8 cellular contexts compared by ENCODE assay signal in genomic region chr16:3135120-3135715, GRCh38. TPM values are rescaled to one million over a fixed set of nuclear protein-coding genes. Genes with fewer than 3 reads are reported as not detected.
A peak's percentile ranks its signal among the peaks of the same experiment; 100 is the strongest.
DNase-seq lines count a peak whose midpoint lies in the region; ATAC-seq, FAIRE-seq and TF ChIP-seq lines count a peak whose summit lies in the region.

No MANE protein-coding gene starts in this region.

- peaks cover 11% of the 10 kb centered on the region for H3K4me1 Mint-ChIP-seq in memory B cell

- H3K9me1 ChIP-seq in K562 (ENCODE audit: control insufficient read depth, insufficient read depth, low read length) = no peaks in the 10 kb centered on the region

- TF ChIP-seq RAD21 in K562 (CRISPR knock-in tag; conservative IDR thresholded peaks at IDR 0.05 in 1 of 2, IDR thresholded peaks at IDR 0.05 in 1 of 2) = no peak

- H3K27me3 ChIP-seq in K562 (ENCODE audit: control insufficient read depth in 2 of 2, insufficient read depth in 2 of 2, low read length in 2 of 2) = no peaks in the 10 kb centered on the region

- TF ChIP-seq CTCF in GM12875 (IDR thresholded peaks at IDR 0.05; ENCODE audit: borderline replicate concordance, insufficient read depth, low read depth, low read length) (no peak), K562 (IDR thresholded peaks at IDR 0.05 in 2 of 3, conservative IDR thresholded peaks at IDR 0.05 in 1 of 3; ENCODE audit: insufficient read depth in 2 of 3, low read depth in 1 of 3, low read length in 3 of 3) (no peak), GM20000 (IDR thresholded peaks at IDR 0.05; ENCODE audit: extremely low read depth, missing control alignments) (no peak)

- under 1% methylated on average over 35 of the region's 44 CpGs for WGBS in K562 (ENCODE audit: insufficient coverage, low coverage, missing lambda C conversion rate)
- under 1% methylated on average over 44 of the region's 44 CpGs for WGBS in urinary bladder

- H3K9me3 Mint-ChIP-seq in memory B cell = no peaks in the 10 kb centered on the region

- in situ Hi-C loops in K562 (cut with MboI) = no loop called here

- DNase-seq in K562 (ENCODE audit: extremely low read depth in 1 of 4, low spot score in 3 of 4) = no peak
- DNase-seq in memory B cell (ENCODE audit: low spot score in 2 of 2) = no peak
- no peak for DNase-seq in GM20000 (ENCODE audit: low spot score)
- no peak for DNase-seq in NOMO-1 treated with dmso at 0.1 percent for 144 hours (lab: John Stamatoyannopoulos, UW; ENCODE audit: unreplicated experiment)

- H3K9me3 ChIP-seq in K562 (replicated peaks; ENCODE audit: control insufficient read depth, insufficient read depth, low read depth, low read length) = no peaks in the 10 kb centered on the region

- peak; percentile 69 for FAIRE-seq in K562 (lab: Jason Lieb, UNC)

- ATAC-seq in HG03378 (IDR thresholded peaks at IDR 0.05; ENCODE audit: unreplicated experiment) = peak; percentile 25
- no peak; the same call in 2 of the 3 replicates for ATAC-seq in K562
- ATAC-seq in memory B cell (ENCODE audit: low read depth) = no peak
- no peak for ATAC-seq in GM19455 (IDR thresholded peaks at IDR 0.05; ENCODE audit: unreplicated experiment)

- peaks cover 6% of the 10 kb centered on the region for H3K36me3 Mint-ChIP-seq in memory B cell

- H3K27me3 Mint-ChIP-seq in memory B cell = no peaks in the 10 kb centered on the region

- H3K27ac ChIP-seq in K562 (ENCODE audit: extremely low read depth, low read depth, low read length) = peak overlapping the region; percentile 80
- peak overlapping the region; percentile 69 for H3K27ac ChIP-seq in urinary bladder (ENCODE audit: low read depth)

- BruUV-seq in K562 (replicated peaks; lab: Mats Ljungman, UMichigan) = TSS peak; percentile 81

- intact Hi-C loops in K562 (cut with micrococcal nuclease) = loop anchor here (2.0 kb wide), 1 partner anchor 16 kb away; no protein-coding TSS in a partner anchor

- no peak for TF ChIP-seq EP300 in K562 (IDR thresholded peaks at IDR 0.05; ENCODE audit: low read length)

- peak overlapping the region; percentile 99 for H3K4me3 Mint-ChIP-seq in memory B cell

- peak overlapping the region; percentile 92 to 98 for H3K9ac ChIP-seq in K562 (ENCODE audit: insufficient read depth in 1 of 2, low read depth in 2 of 2, low read length in 2 of 2)

- 0 out of 2 replicates have a peak, but pooled peaks have one; percentile 47 for TF ChIP-seq POLR2A in K562 (conservative IDR thresholded peaks at IDR 0.05)

- peak overlapping the region; percentile 95 for H2AFZ ChIP-seq in K562 (ENCODE audit: low read depth, low read length)

- peak overlapping the region; percentile 91 for H3K4me3 ChIP-seq in GM12875 (ENCODE audit: low read depth, low read length)
- peak overlapping the region; percentile 93 for H3K4me3 ChIP-seq in K562
- H3K4me3 ChIP-seq in urinary bladder (ENCODE audit: low read depth, low read length) = peak overlapping the region; percentile 84

- peak overlapping the region; percentile 81 for H3K4me2 ChIP-seq in K562 (ENCODE audit: insufficient read depth, low read length)

- CTCF ChIA-PET in K562 (lab: Yijun Ruan, JAX; ENCODE audit: low intra/inter-chr PET ratio) = no interaction called here

- H4K20me1 ChIP-seq in K562 (replicated peaks; ENCODE audit: control insufficient read depth, insufficient read depth, low read length) = no peaks in the 10 kb centered on the region

- POLR2A ChIA-PET in K562 (lab: Yijun Ruan, JAX) = interaction anchor here (0.6 to 4.8 kb wide), 16 partner anchors 9 to 1851 kb away, joined by 3 to 32 read pairs (median 4); partner anchors contain the start of genes HCFC1R1 and THOC6

- peaks cover 33% of the 10 kb centered on the region for H3K79me2 ChIP-seq in K562 (ENCODE audit: control insufficient read depth, insufficient read depth, low read length)

- H3K27ac Mint-ChIP-seq in memory B cell = peak overlapping the region; percentile 93

- H3K36me3 ChIP-seq in K562 (ENCODE audit: control insufficient read depth, insufficient read depth, low read length) = peaks cover 20% of the 10 kb centered on the region; the same call in 2 of the 3 replicates
- H3K36me3 ChIP-seq in urinary bladder (ENCODE audit: insufficient read depth) = peaks cover 2% of the 10 kb centered on the region

- H3K4me1 ChIP-seq in K562 (replicated peaks in 1 of 2; ENCODE audit: control insufficient read depth in 2 of 2, insufficient read depth in 2 of 2, low read length in 2 of 2) (peaks cover 3 to 24% of the 10 kb centered on the region in 2 experiments; a peak in 3 of 5 replicates), urinary bladder (ENCODE audit: insufficient read depth) (no peaks in the 10 kb centered on the region)

RNA-seq across cellular contexts. Expression of gene ZNF213, which starts 0.4 kb away (rescaled TPM):
- total RNA-seq in K562 (2011; cell fraction: chromatin; rRNA removed; ENCODE audit: low replicate concordance) = 3.3 and 8.4 TPM in 2 replicates
- 6.6 and 7.7 TPM in 2 replicates for total RNA-seq in K562 (2011; cell fraction: nucleolus; rRNA removed)
- 4.5 and 4.7 TPM in 2 replicates for total RNA-seq in K562 (2011; cell fraction: nucleoplasm; rRNA removed)
- total RNA-seq in K562 (2014; rRNA removed) = 2.7 and 3.2 TPM in 2 replicates
- total RNA-seq in K562 (2014; rRNA removed; fragmentation: Illumina TruSeq; extraction: Trizol) = 0.61 and 0.84 TPM in 2 replicates
- total RNA-seq in K562 (2015; rRNA removed; fragmentation: Illumina TruSeq; extraction: Trizol) = 1.8 and 2.1 TPM in 2 replicates
- total RNA-seq in K562 (2021) = 9.3 and 10.0 TPM in 2 replicates
- 0.74 and 1.2 TPM in 2 replicates for polyA plus RNA-seq in K562 (2011; rRNA removed)
- 0.93 and 2.0 TPM in 2 replicates for polyA plus RNA-seq in K562 (2011; cell fraction: cytosol; rRNA removed)
- polyA plus RNA-seq in K562 (2011; cell fraction: nucleus; rRNA removed) = 3.5 and 6.9 TPM in 2 replicates
- polyA plus RNA-seq in K562 (2012) = 6.1 and 13.6 TPM in 2 replicates
- polyA plus RNA-seq in K562 (2014; fragmentation: Illumina TruSeq; extraction: Trizol) = 1.8 and 5.0 TPM in 2 replicates
- under 1 TPM; 0.49 to 0.62 TPM for polyA plus RNA-seq in K562 (2014; fragmentation: Nextera tagmentation; extraction: Ambion mirVana)
- polyA plus RNA-seq in K562 (2014; rRNA removed) = 3.1 and 3.2 TPM in 2 replicates
- polyA minus RNA-seq in K562 (2011; rRNA and poly(A)+ RNA removed) = 0.88 and 0.99 TPM in 2 replicates
- polyA minus RNA-seq in K562 (2011; cell fraction: cytosol; rRNA and poly(A)+ RNA removed) = 3.6 and 7.0 TPM in 2 replicates
- polyA minus RNA-seq in K562 (2011; cell fraction: nucleus; rRNA and poly(A)+ RNA removed) = 3.0 and 3.4 TPM in 2 replicates
- total RNA-seq in urinary bladder = 4.0 TPM
- 16.0 TPM for polyA plus RNA-seq in urinary bladder

RNA-seq across cellular contexts. Expression of gene ZNF205, which starts 22.8 kb away (rescaled TPM):
- 3.9 and 8.4 TPM in 2 replicates for total RNA-seq in K562 (2011; cell fraction: chromatin; rRNA removed; ENCODE audit: low replicate concordance)
- 8.7 and 9.3 TPM in 2 replicates for total RNA-seq in K562 (2011; cell fraction: nucleolus; rRNA removed)
- 3.0 and 3.1 TPM in 2 replicates for total RNA-seq in K562 (2011; cell fraction: nucleoplasm; rRNA removed)
- total RNA-seq in K562 (2014; rRNA removed) (11.8 and 14.2 TPM in 2 replicates), K562 (2014; rRNA removed; fragmentation: Illumina TruSeq; extraction: Trizol) (1.9 and 2.4 TPM in 2 replicates), K562 (2015; rRNA removed; fragmentation: Illumina TruSeq; extraction: Trizol) (5.1 and 5.4 TPM in 2 replicates), K562 (2021) (9.4 and 10.1 TPM in 2 replicates), urinary bladder (8.9 TPM)
- polyA plus RNA-seq in K562 (2011; rRNA removed) (3.6 and 4.7 TPM in 2 replicates), K562 (2014; fragmentation: Illumina TruSeq; extraction: Trizol) (3.3 and 5.0 TPM in 2 replicates), K562 (2014; fragmentation: Nextera tagmentation; extraction: Ambion mirVana) (not detected), K562 (2014; rRNA removed) (8.3 and 8.7 TPM in 2 replicates), urinary bladder (16.4 TPM)
- 6.0 and 16.0 TPM in 2 replicates for polyA plus RNA-seq in K562 (2011; cell fraction: cytosol; rRNA removed)
- polyA plus RNA-seq in K562 (2011; cell fraction: nucleus; rRNA removed) = 6.6 and 12.0 TPM in 2 replicates
- polyA plus RNA-seq in K562 (2012) = 6.3 and 12.0 TPM in 2 replicates
- 0.81 and 2.0 TPM in 2 replicates for polyA minus RNA-seq in K562 (2011; rRNA and poly(A)+ RNA removed)
- polyA minus RNA-seq in K562 (2011; cell fraction: cytosol; rRNA and poly(A)+ RNA removed) = 4.6 and 6.7 TPM in 2 replicates
- 1.9 and 2.6 TPM in 2 replicates for polyA minus RNA-seq in K562 (2011; cell fraction: nucleus; rRNA and poly(A)+ RNA removed)

RNA-seq across cellular contexts. Expression of gene ZSCAN10, which starts 36.1 kb away (rescaled TPM):
- total RNA-seq in K562 (2011; cell fraction: chromatin; rRNA removed; ENCODE audit: low replicate concordance) = not detected in 2 replicates
- 0.17 TPM in 1 of 2 replicates, not detected in the other for total RNA-seq in K562 (2011; cell fraction: nucleolus; rRNA removed)
- 0.37 TPM in 1 of 2 replicates, not detected in the other for total RNA-seq in K562 (2011; cell fraction: nucleoplasm; rRNA removed)
- total RNA-seq in K562 (2014; rRNA removed) = not detected in 2 replicates
- total RNA-seq in K562 (2014; rRNA removed; fragmentation: Illumina TruSeq; extraction: Trizol) = not detected in 2 replicates
- not detected in 2 replicates for total RNA-seq in K562 (2015; rRNA removed; fragmentation: Illumina TruSeq; extraction: Trizol)
- total RNA-seq in K562 (2021) = 0.16 and 0.22 TPM in 2 replicates
- polyA plus RNA-seq in K562 (2011; rRNA removed) = not detected in 2 replicates
- polyA plus RNA-seq in K562 (2011; cell fraction: cytosol; rRNA removed) = 0.03 TPM in 1 of 2 replicates, not detected in the other
- 0.10 TPM in 1 of 2 replicates, not detected in the other for polyA plus RNA-seq in K562 (2011; cell fraction: nucleus; rRNA removed)
- 0.14 TPM in 1 of 2 replicates, not detected in the other for polyA plus RNA-seq in K562 (2012)
- not detected in 2 replicates for polyA plus RNA-seq in K562 (2014; fragmentation: Illumina TruSeq; extraction: Trizol)
- polyA plus RNA-seq in K562 (2014; fragmentation: Nextera tagmentation; extraction: Ambion mirVana) = not detected
- polyA plus RNA-seq in K562 (2014; rRNA removed) = not detected in 2 replicates
- polyA minus RNA-seq in K562 (2011; rRNA and poly(A)+ RNA removed) = not detected in 2 replicates
- not detected in 2 replicates for polyA minus RNA-seq in K562 (2011; cell fraction: cytosol; rRNA and poly(A)+ RNA removed)
- not detected in 2 replicates for polyA minus RNA-seq in K562 (2011; cell fraction: nucleus; rRNA and poly(A)+ RNA removed)
- not detected for total RNA-seq in urinary bladder
- polyA plus RNA-seq in urinary bladder = not detected

RNA-seq across cellular contexts. Expression of gene OR1F1, which starts 52.8 kb away (rescaled TPM):
- total RNA-seq in K562 (2011; cell fraction: chromatin; rRNA removed; ENCODE audit: low replicate concordance) = 0.81 and 1.4 TPM in 2 replicates
- 1.3 and 1.8 TPM in 2 replicates for total RNA-seq in K562 (2011; cell fraction: nucleolus; rRNA removed)
- 0.73 and 2.6 TPM in 2 replicates for total RNA-seq in K562 (2011; cell fraction: nucleoplasm; rRNA removed)
- total RNA-seq in K562 (2014; rRNA removed) = 0.45 TPM in 1 of 2 replicates, not detected in the other
- total RNA-seq in K562 (2014; rRNA removed; fragmentation: Illumina TruSeq; extraction: Trizol) = 0.15 and 0.54 TPM in 2 replicates
- total RNA-seq in K562 (2015; rRNA removed; fragmentation: Illumina TruSeq; extraction: Trizol) = 0.23 TPM in 1 of 2 replicates, not detected in the other
- 0.22 TPM in 1 of 2 replicates, not detected in the other for total RNA-seq in K562 (2021)
- polyA plus RNA-seq in K562 (2011; rRNA removed) = 0.46 TPM in 2 replicates
- 1.1 and 1.3 TPM in 2 replicates for polyA plus RNA-seq in K562 (2011; cell fraction: cytosol; rRNA removed)
- polyA plus RNA-seq in K562 (2011; cell fraction: nucleus; rRNA removed) = 0.57 and 1.0 TPM in 2 replicates
- 0.08 and 0.11 TPM in 2 replicates for polyA plus RNA-seq in K562 (2012)
- polyA plus RNA-seq in K562 (2014; fragmentation: Illumina TruSeq; extraction: Trizol) = 0.30 and 0.61 TPM in 2 replicates
- polyA plus RNA-seq in K562 (2014; fragmentation: Nextera tagmentation; extraction: Ambion mirVana) = not detected
- polyA plus RNA-seq in K562 (2014; rRNA removed) = 0.12 and 0.25 TPM in 2 replicates
- 0.84 and 2.9 TPM in 2 replicates for polyA minus RNA-seq in K562 (2011; rRNA and poly(A)+ RNA removed)
- polyA minus RNA-seq in K562 (2011; cell fraction: cytosol; rRNA and poly(A)+ RNA removed) = 2.0 TPM in 1 of 2 replicates, not detected in the other
- 0.44 TPM in 1 of 2 replicates, not detected in the other for polyA minus RNA-seq in K562 (2011; cell fraction: nucleus; rRNA and poly(A)+ RNA removed)
- not detected for total RNA-seq in urinary bladder
- not detected for polyA plus RNA-seq in urinary bladder
